In the genomic region with DNA sequence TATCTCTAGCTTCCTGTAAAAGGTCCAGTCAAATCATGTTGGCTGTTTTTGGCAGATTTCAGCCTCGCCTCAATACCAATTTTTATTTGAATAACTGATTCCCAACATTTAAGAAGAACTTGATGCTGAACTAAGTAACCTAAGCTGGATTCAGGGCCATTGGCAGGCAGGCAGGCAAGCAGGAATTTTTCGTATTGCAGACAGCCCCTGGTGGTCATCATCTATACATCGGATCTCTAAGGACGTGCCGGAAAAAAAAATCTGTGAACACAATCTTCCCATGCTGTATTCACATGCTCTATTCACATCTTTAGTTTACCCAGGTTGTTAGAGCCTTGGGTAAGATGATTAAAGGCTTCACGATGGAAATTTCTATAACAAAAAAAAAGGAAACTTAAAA, we compare ENCODE assay signal across 12 cellular contexts. TPM values are rescaled to one million over a fixed set of nuclear protein-coding genes. Genes with fewer than 3 reads are reported as not detected.
DNase-seq lines count a peak whose midpoint lies in the region; ATAC-seq and TF ChIP-seq lines count a peak whose summit lies in the region.
"Had no signal": no experiment of that assay in that cellular context is flagged by ENCODE, and none has a peak within 500 bp of the region (broad histone marks: within the 10 kb centered on the region; RNA-seq: fewer than 3 reads in every experiment).

No MANE protein-coding gene starts in this region.

- H3K4me2 ChIP-seq in PC-3 (ENCODE audit: low read length): no peak overlapping the region
- no peak overlapping the region for H3K4me2 ChIP-seq in MM.1S (ENCODE audit: low read depth, low read length)

- CTCF ChIA-PET in PC-3 (lab: Charles Lee): interaction anchor here (0.6 to 1.1 kb wide), 2 partner anchors 244 to 247 kb away, joined by 3 to 4 read pairs; no protein-coding TSS in a partner anchor

- H3K4me1 Mint-ChIP-seq in endodermal cell: no peaks in the 10 kb centered on the region
- H3K4me1 Mint-ChIP-seq in neural crest cell: peaks cover 4% of the 10 kb centered on the region

- H3K9me3 Mint-ChIP-seq in endodermal cell (no peaks in the 10 kb centered on the region), neural crest cell (no peaks in the 10 kb centered on the region)

- H3K4me3 Mint-ChIP-seq in endodermal cell: no peak overlapping the region
- H3K4me3 Mint-ChIP-seq in neural crest cell: peak overlapping the region; percentile 41

- H3K27ac ChIP-seq in PC-3 (ENCODE audit: low read length) (no peak overlapping the region), endodermal cell (ENCODE audit: low read depth, low read length) (no peak overlapping the region), aorta (ENCODE audit: low read depth in 1 of 2, low read length in 2 of 2) (no peak overlapping the region), MM.1S (ENCODE audit: low read length) (no peak overlapping the region)
- H3K27ac ChIP-seq: left ventricle myocardium inferior, sigmoid colon had no signal

- H3K36me3 Mint-ChIP-seq in endodermal cell (ENCODE audit: low read depth) (peaks cover 56% of the 10 kb centered on the region), neural crest cell (ENCODE audit: low read depth) (peaks cover 14% of the 10 kb centered on the region)

- DNase-seq in PC-3 (peak; percentile 38), endodermal cell (no peak), neural crest cell (ENCODE audit: low read depth, low spot score) (peak; percentile 9), aorta (no peak), MM.1S (no peak)
- DNase-seq: activated naive CD4-positive, alpha-beta T cell treated with anti-CD3 and anti-CD28 coated beads, Interleukin-2, amount 50 U/mL, for 16 hours; left ventricle myocardium inferior; NCI-H1930; Right ventricle myocardium superior; sigmoid colon had no signal

- ATAC-seq in PC-3 (peak; percentile 16; the same call in 1 of the 2 replicates), aorta (ENCODE audit: low FRiP score) (no peak), GM18511 (IDR thresholded peaks at IDR 0.05; ENCODE audit: unreplicated experiment) (no peak)

- TF ChIP-seq CTCF in GM12872 (IDR thresholded peaks at IDR 0.05; ENCODE audit: insufficient read depth, low read depth, low read length) (peak; percentile 15; the same call in 1 of the 3 replicates), PC-3 (conservative IDR thresholded peaks at IDR 0.05; ENCODE audit: low read depth, low read length) (peak; percentile 62), endodermal cell (conservative IDR thresholded peaks at IDR 0.05) (peak; percentile 72), neural crest cell (conservative IDR thresholded peaks at IDR 0.05) (peak; percentile 58), MM.1S (IDR thresholded peaks at IDR 0.05; ENCODE audit: low read length) (no peak)

- H3K4me1 ChIP-seq in PC-3 (ENCODE audit: insufficient read depth, low read length) (peaks cover 10% of the 10 kb centered on the region), endodermal cell (ENCODE audit: control insufficient read depth, insufficient read depth, low read length) (no peaks in the 10 kb centered on the region), aorta (ENCODE audit: control insufficient read depth in 1 of 2, insufficient read depth in 2 of 2, low read length in 2 of 2) (no peaks in the 10 kb centered on the region), MM.1S (ENCODE audit: low read length) (0 out of 2 replicates have a peak, but pooled peaks cover 11% of the 10 kb centered on the region)

- H3K9ac ChIP-seq in PC-3 (ENCODE audit: low read length) (no peak overlapping the region), endodermal cell (ENCODE audit: extremely low read depth, low read length, poor library complexity, severe bottlenecking) (no peak overlapping the region), MM.1S (ENCODE audit: low read length) (no peak overlapping the region)

- H3K9me2 ChIP-seq in PC-3 (replicated peaks; ENCODE audit: low read length) (no peaks in the 10 kb centered on the region), MM.1S (replicated peaks; ENCODE audit: insufficient read depth, low read length) (no peaks in the 10 kb centered on the region)

- H3K36me3 ChIP-seq in PC-3 (ENCODE audit: low read depth, low read length): peaks cover 39% of the 10 kb centered on the region
- peaks cover 59% of the 10 kb centered on the region for H3K36me3 ChIP-seq in endodermal cell (ENCODE audit: control insufficient read depth, insufficient read depth, low read length)
- H3K36me3 ChIP-seq in aorta (ENCODE audit: control insufficient read depth in 1 of 2, insufficient read depth in 2 of 2, low read length in 1 of 2): peaks cover 0 to 3% of the 10 kb centered on the region in 2 donors
- H3K36me3 ChIP-seq in MM.1S (replicated peaks; ENCODE audit: insufficient read depth, low read length): no peaks in the 10 kb centered on the region

- 89 to 100% methylated on average over 2 to 5 of the region's 6 CpGs for WGBS in endodermal cell (ENCODE audit: insufficient coverage in 1 of 2, insufficient read length in 1 of 2), 2 experiments
- WGBS in aorta, 2 donors: 60 to 62% methylated on average over 6 of the region's 6 CpGs

- H3F3A ChIP-seq in PC-3 (ENCODE audit: low read length, unreplicated experiment) (peaks cover 4% of the 10 kb centered on the region), MM.1S (ENCODE audit: insufficient read depth, low read length) (peaks cover 5% of the 10 kb centered on the region)

- H4K20me1 ChIP-seq in PC-3 (ENCODE audit: low read length): 0 out of 2 replicates have a peak, but pooled peaks cover under 1% of the 10 kb centered on the region
- no peaks in the 10 kb centered on the region for H4K20me1 ChIP-seq in MM.1S (ENCODE audit: insufficient read depth, low read length)

- intact Hi-C loops in PC-3 (cut with micrococcal nuclease): loop anchor here (5.0 kb wide), 1 partner anchor 342 kb away; a partner anchor contains a TSS
- intact Hi-C loops in aorta (cut with DNase I): loop anchor here (5.0 kb wide), 2 partner anchors 242 to 247 kb away; no protein-coding TSS in a partner anchor

- POLR2A ChIA-PET in PC-3 (lab: Charles Lee; ENCODE audit: unreplicated experiment): interaction anchor here (0.6 kb wide), 2 partner anchors 248 to 451 kb away, joined by 3 read pairs; no protein-coding TSS in a partner anchor

- BruUV-seq in PC-3 (replicated peaks; lab: Mats Ljungman, UMichigan): no TSS peak

- H2AFZ ChIP-seq in PC-3 (ENCODE audit: low read length) (no peak overlapping the region), MM.1S (ENCODE audit: low read length) (no peak overlapping the region)

- H3K27ac Mint-ChIP-seq in endodermal cell (no peak overlapping the region), neural crest cell (ENCODE audit: unreplicated experiment) (no peak overlapping the region)

- H3K27me3 ChIP-seq in PC-3 (ENCODE audit: low read length) (no peaks in the 10 kb centered on the region), endodermal cell (ENCODE audit: control insufficient read depth, insufficient read depth, low read length, poor library complexity, severe bottlenecking) (no peaks in the 10 kb centered on the region), aorta (ENCODE audit: control insufficient read depth in 1 of 2, insufficient read depth in 2 of 2, low read length in 1 of 2) (no peaks in the 10 kb centered on the region), MM.1S (replicated peaks; ENCODE audit: insufficient read depth, low read length) (no peaks in the 10 kb centered on the region)
- H3K27me3 ChIP-seq: sigmoid colon had no signal

- H3K27me3 Mint-ChIP-seq in endodermal cell (ENCODE audit: insufficient read depth) (no peaks in the 10 kb centered on the region), neural crest cell (ENCODE audit: low read depth) (no peaks in the 10 kb centered on the region)

- H3K4me3 ChIP-seq in PC-3 (ENCODE audit: low read length) (no peak overlapping the region), endodermal cell (ENCODE audit: low read length) (no peak overlapping the region), aorta (ENCODE audit: low read length in 2 of 2) (no peak overlapping the region), MM.1S (ENCODE audit: low read length) (no peak overlapping the region)
- H3K4me3 ChIP-seq: left ventricle myocardium inferior, sigmoid colon had no signal

- H3K79me2 ChIP-seq in PC-3 (ENCODE audit: low read length) (peaks cover 29% of the 10 kb centered on the region), MM.1S (ENCODE audit: low read length) (peaks cover 30% of the 10 kb centered on the region)

- H3K9me3 ChIP-seq in PC-3 (ENCODE audit: low read length) (no peaks in the 10 kb centered on the region), endodermal cell (ENCODE audit: control insufficient read depth, low read length) (no peaks in the 10 kb centered on the region), aorta (ENCODE audit: control insufficient read depth, low read length) (no peaks in the 10 kb centered on the region), MM.1S (replicated peaks; ENCODE audit: insufficient read depth, low read length) (no peaks in the 10 kb centered on the region)
- H3K9me3 ChIP-seq: left ventricle myocardium inferior, sigmoid colon had no signal

RNA-seq across cellular contexts. Expression of a gene that starts 7.0 kb away (rescaled TPM):
- 8.2 and 8.8 TPM in 2 replicates for total RNA-seq in PC-3 (2014; rRNA removed)
- 10 to 100 TPM in 1 of 2 donors, 1 to 10 TPM in 1; 9.6 to 13.4 TPM for total RNA-seq in endodermal cell
- polyA plus RNA-seq in endodermal cell (2013, experiment 1 of 2): 13.3 TPM
- 13.7 TPM for polyA plus RNA-seq in endodermal cell (2013, experiment 2 of 2)
- total RNA-seq in neural crest cell: 13.0 and 13.1 TPM in 2 replicates
- total RNA-seq in aorta: 1 to 10 TPM; 8.5 to 9.1 TPM
- 10 to 100 TPM in 1 of 2 donors, 1 to 10 TPM in 1; 4.5 to 11.6 TPM for polyA plus RNA-seq in aorta

Comparison
In these comparisons a context has a peak if more than half of its experiments do, and no peak if none do; other contexts are left out.
1. DNase-seq: peak in PC-3 (single experiment) and neural crest cell (single experiment); none in endodermal cell (single experiment), aorta (0 of 2) and MM.1S (single experiment).